ENCODE assay signal across 8 cellular contexts in the genomic region with DNA sequence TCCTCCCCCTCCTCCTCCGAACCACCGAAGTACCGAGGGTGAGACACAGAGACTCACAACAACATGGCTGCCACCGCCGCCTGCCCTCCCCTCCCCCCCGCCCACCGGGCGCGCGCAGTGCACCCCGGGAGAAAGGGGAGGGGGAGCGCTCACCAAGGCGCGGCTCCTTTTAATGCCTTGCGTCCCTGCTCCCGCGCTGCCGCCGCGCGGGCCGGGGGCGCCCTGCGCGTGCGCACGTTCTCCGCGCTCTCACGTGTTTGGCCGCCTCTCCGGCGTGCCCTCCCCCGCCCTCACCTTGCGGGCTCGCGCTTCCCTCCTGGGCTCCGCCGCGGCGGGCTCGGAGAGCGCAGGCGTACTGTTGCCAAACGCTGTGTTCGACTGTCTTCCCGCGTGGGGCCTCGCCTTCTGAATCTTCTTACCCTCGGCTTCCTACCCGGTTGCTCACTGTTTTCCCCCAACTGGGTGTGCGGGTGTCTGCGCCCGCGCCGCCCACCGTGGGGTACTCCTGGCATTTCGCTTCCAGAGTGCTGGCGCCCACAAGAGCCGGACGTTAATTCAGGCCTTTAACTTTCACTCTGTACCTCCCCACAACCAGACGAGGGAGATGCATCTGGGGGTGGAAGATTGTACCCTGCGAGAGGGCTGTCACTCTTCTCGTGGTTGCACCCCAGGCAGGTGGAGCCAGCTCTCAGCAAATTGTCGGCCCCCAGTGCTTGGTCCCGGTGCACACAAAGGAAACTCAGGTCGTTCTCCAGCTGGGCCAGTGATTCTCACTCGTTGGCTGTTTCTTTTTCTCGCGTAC. TPM values are rescaled to one million over a fixed set of nuclear protein-coding genes. Genes with fewer than 3 reads are reported as not detected.
DNase-seq lines count a peak whose midpoint lies in the region; ATAC-seq and TF ChIP-seq lines count a peak whose summit lies in the region.

TSS of gene PUM2 (minus strand) at position 92 of the 802 bp plus-strand sequence. CDS start 23,484 bp downstream, outside the sequence.

- peak; percentile 87 to 98 (median 94) for DNase-seq in CD4-positive, alpha-beta T cell
- DNase-seq in HK-2 (ENCODE audit: unreplicated experiment) (peak; percentile 94), NCI-H82 treated with DMSO at 0.1 percent for 48 hours (lab: John Stamatoyannopoulos, UW; ENCODE audit: unreplicated experiment) (peak; percentile 90), dermis microvascular lymphatic vessel endothelial cell (ENCODE audit: low read depth in 2 of 2) (peak; percentile 91 to 97)
- DNase-seq in activated CD4-positive, alpha-beta memory T cell treated with anti-CD3 and anti-CD28 coated beads for 36 hours, result peak; percentile 97
- peak; percentile 92 for DNase-seq in stimulated activated CD4-positive, alpha-beta T cell treated with anti-CD3 and anti-CD28 coated beads, Interleukin-4, amount 100 ng/mL, for 1 hour

- H3K4me3 ChIP-seq in liver (ENCODE audit: low read depth in 1 of 3, low read length in 3 of 3), result peak within 1 kb of the TSS; percentile 90 to 99 (median 95)

- no peak for TF ChIP-seq RAD21 in liver (IDR thresholded peaks at IDR 0.05)

- POLR2A ChIA-PET in CD4-positive, alpha-beta T cell (lab: Charles Lee), result interaction anchor here (0.7 to 1.8 kb wide), 8 partner anchors 9 to 472 kb away, joined by 3 to 12 read pairs (median 3); partner anchors contain the start of genes HS1BP3, LDAH and RHOB
- POLR2A ChIA-PET in activated CD4-positive, alpha-beta memory T cell treated with anti-CD3 and anti-CD28 coated beads for 36 hours (lab: Charles Lee), result interaction anchor here (0.6 to 4.7 kb wide), 5 partner anchors 10 to 96 kb away, joined by 3 to 50 read pairs (median 5); partner anchors contain the start of gene RHOB

- H3K27me3 ChIP-seq in CD4-positive, alpha-beta T cell (ENCODE audit: control insufficient read depth, insufficient read depth, low read length), result no peaks in the 10 kb centered on the region
- no peaks in the 10 kb centered on the region for H3K27me3 ChIP-seq in liver (ENCODE audit: control insufficient read depth in 4 of 4, insufficient read depth in 4 of 4, low read length in 3 of 4)

- peaks cover 39% of the 10 kb centered on the region for H3K4me1 Mint-ChIP-seq in CD4-positive, alpha-beta T cell (ENCODE audit: low read depth)
- peaks cover 31% of the 10 kb centered on the region for H3K4me1 Mint-ChIP-seq in activated CD4-positive, alpha-beta memory T cell treated with anti-CD3 and anti-CD28 coated beads for 36 hours (ENCODE audit: low read depth)

- H3K9me3 ChIP-seq in CD4-positive, alpha-beta T cell (ENCODE audit: control insufficient read depth, low read length), result no peaks in the 10 kb centered on the region
- H3K9me3 ChIP-seq in liver (ENCODE audit: control insufficient read depth in 4 of 4, low read length in 3 of 4), result no peaks in the 10 kb centered on the region

- 1% methylated on average over 67 of the region's 70 CpGs for WGBS in liver

- ATAC-seq in CD4-positive, alpha-beta T cell (ENCODE audit: poor library complexity), result peak; percentile 79
- ATAC-seq in GM19455 (IDR thresholded peaks at IDR 0.05; ENCODE audit: unreplicated experiment), result peak; percentile 78

- H3K27me3 Mint-ChIP-seq in CD4-positive, alpha-beta T cell, result no peaks in the 10 kb centered on the region
- H3K27me3 Mint-ChIP-seq in activated CD4-positive, alpha-beta memory T cell treated with anti-CD3 and anti-CD28 coated beads for 36 hours, result no peaks in the 10 kb centered on the region

- H3K27ac ChIP-seq in CD4-positive, alpha-beta T cell (ENCODE audit: low read depth, low read length), result peak within 1 kb of the TSS; percentile 94
- H3K27ac ChIP-seq in liver (ENCODE audit: low read depth in 1 of 2, low read length in 2 of 2), result peak within 1 kb of the TSS; percentile 94 to 98

- H3K4me1 ChIP-seq in liver (ENCODE audit: control insufficient read depth in 4 of 4, insufficient read depth in 4 of 4, low read length in 3 of 4), result peaks cover 7 to 49% (median 31%) of the 10 kb centered on the region in 4 donors

- intact Hi-C loops in CD4-positive, alpha-beta T cell (cut with DNase I, micrococcal nuclease), result loop anchor here (2.0 to 10.0 kb wide), 8 partner anchors 16 to 1796 kb away; partner anchors contain the start of genes HS1BP3 (in 1 of the 2), LAPTM4A (in 1 of the 2), LDAH (in 1 of the 2) and TTC32 (in 1 of the 2)
- intact Hi-C loops in activated CD4-positive, alpha-beta memory T cell treated with anti-CD3 and anti-CD28 coated beads for 36 hours (cut with micrococcal nuclease), result loop anchor here (1.0 to 5.0 kb wide), 7 partner anchors 14 to 1004 kb away; partner anchors contain the start of genes HS1BP3, LAPTM4A, LDAH and RHOB

- TF ChIP-seq CTCF in CD4-positive, alpha-beta T cell (IDR thresholded peaks at IDR 0.05), result peak; percentile 32
- TF ChIP-seq CTCF in liver (IDR thresholded peaks at IDR 0.05; ENCODE audit: low read depth, low read length, missing input control), result no peak

- peak within 1 kb of the TSS; percentile 88 for H3K4me3 Mint-ChIP-seq in CD4-positive, alpha-beta T cell
- no peak within 1 kb of the TSS for H3K4me3 Mint-ChIP-seq in activated CD4-positive, alpha-beta memory T cell treated with anti-CD3 and anti-CD28 coated beads for 36 hours

- CTCF ChIA-PET in CD4-positive, alpha-beta T cell (lab: Charles Lee), result interaction anchor here (2.2 to 2.7 kb wide), 2 partner anchors 25 to 300 kb away, joined by 10 to 18 read pairs; partner anchors contain the start of gene HS1BP3
- CTCF ChIA-PET in activated CD4-positive, alpha-beta memory T cell treated with anti-CD3 and anti-CD28 coated beads for 36 hours (lab: Charles Lee), result interaction anchor here (0.9 to 3.8 kb wide), 6 partner anchors 10 to 300 kb away, joined by 3 to 21 read pairs (median 4); partner anchors contain the start of gene HS1BP3

- peak within 1 kb of the TSS; percentile 88 to 96 for H3K9ac ChIP-seq in liver (ENCODE audit: low read depth in 1 of 2, low read length in 2 of 2)

- no peak within 1 kb of the TSS for H3K27ac Mint-ChIP-seq in CD4-positive, alpha-beta T cell
- H3K27ac Mint-ChIP-seq in activated CD4-positive, alpha-beta memory T cell treated with anti-CD3 and anti-CD28 coated beads for 36 hours, result peak within 1 kb of the TSS; percentile 93

- peaks cover 0 to 4% (median 0%) of the 10 kb centered on the region in 4 donors for H3K36me3 ChIP-seq in liver (ENCODE audit: control insufficient read depth in 4 of 4, insufficient read depth in 3 of 4, low read depth in 1 of 4, low read length in 3 of 4)

- H3K36me3 Mint-ChIP-seq in CD4-positive, alpha-beta T cell (ENCODE audit: low read depth), result peaks cover 23% of the 10 kb centered on the region
- H3K36me3 Mint-ChIP-seq in activated CD4-positive, alpha-beta memory T cell treated with anti-CD3 and anti-CD28 coated beads for 36 hours, result peaks cover 23% of the 10 kb centered on the region

- H3K9me3 Mint-ChIP-seq in CD4-positive, alpha-beta T cell, result no peaks in the 10 kb centered on the region
- H3K9me3 Mint-ChIP-seq in activated CD4-positive, alpha-beta memory T cell treated with anti-CD3 and anti-CD28 coated beads for 36 hours, result no peaks in the 10 kb centered on the region

TF ChIP-seq in liver, 16 proteins besides CTCF, POLR2A, EP300 and RAD21 (continues in another document):
- peak; percentile 56 for TF ChIP-seq YY1 (IDR thresholded peaks at IDR 0.05)
- no peak for TF ChIP-seq ZBTB33 (IDR thresholded peaks at IDR 0.05)
- peak; percentile 42 for TF ChIP-seq TAF1 (conservative IDR thresholded peaks at IDR 0.05)
- TF ChIP-seq, protein P1, sequence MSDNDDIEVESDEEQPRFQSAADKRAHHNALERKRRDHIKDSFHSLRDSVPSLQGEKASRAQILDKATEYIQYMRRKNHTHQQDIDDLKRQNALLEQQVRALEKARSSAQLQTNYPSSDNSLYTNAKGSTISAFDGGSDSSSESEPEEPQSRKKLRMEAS (IDR thresholded peaks at IDR 0.05), result no peak
- TF ChIP-seq HNF4G (IDR thresholded peaks at IDR 0.05), result no peak
- no peak for TF ChIP-seq JUND (IDR thresholded peaks at IDR 0.05)
- peak in 1 of 2 donors; percentile 63 for TF ChIP-seq EGR1 (IDR thresholded peaks at IDR 0.05; ENCODE audit: low read depth in 2 of 2)
- TF ChIP-seq NR2F2 (IDR thresholded peaks at IDR 0.05), result no peak
- TF ChIP-seq HNF4A (conservative IDR thresholded peaks at IDR 0.05), result no peak
- TF ChIP-seq SP1 (IDR thresholded peaks at IDR 0.05), result peak; percentile 12
- TF ChIP-seq, protein P2, sequence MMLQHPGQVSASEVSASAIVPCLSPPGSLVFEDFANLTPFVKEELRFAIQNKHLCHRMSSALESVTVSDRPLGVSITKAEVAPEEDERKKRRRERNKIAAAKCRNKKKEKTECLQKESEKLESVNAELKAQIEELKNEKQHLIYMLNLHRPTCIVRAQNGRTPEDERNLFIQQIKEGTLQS (IDR thresholded peaks at IDR 0.05), result no peak

RNA-seq across cellular contexts. Expression of gene PUM2, which starts in this region (rescaled TPM):
- total RNA-seq in CD4-positive, alpha-beta T cell, result 10 to 100 TPM; 94.9 to 95.4 TPM
- 100 to 1,000 TPM; 122 TPM for total RNA-seq in activated CD4-positive, alpha-beta memory T cell treated with anti-CD3 and anti-CD28 coated beads for 36 hours
- total RNA-seq in dermis microvascular lymphatic vessel endothelial cell (33.6 and 58.5 TPM in 2 replicates), liver (10 to 100 TPM; 51.5 to 61.0 TPM)
- 10 to 100 TPM; 18.5 to 18.8 TPM for polyA plus RNA-seq in liver

Comparison
In these comparisons a context has a peak if more than half of its experiments do, and no peak if none do; other contexts are left out.
1. Peak in every context shown above with its lines: DNase-seq, ATAC-seq, H3K4me3 ChIP-seq and H3K27ac ChIP-seq.